In genomic region chr4:146105464-146105863, GRCh38 we compare ENCODE assay signal across 10 cellular contexts.
A peak's percentile ranks its signal among the peaks of the same experiment; 100 is the strongest.
DNase-seq lines count a peak whose midpoint lies in the region; ATAC-seq and TF ChIP-seq lines count a peak whose summit lies in the region.
"Had no signal": no experiment of that assay in that cellular context is flagged by ENCODE, and none has a peak within 500 bp of the region (broad histone marks: within the 10 kb centered on the region; RNA-seq: fewer than 3 reads in every experiment).

No MANE protein-coding gene starts in this region.

- 93% methylated on average over 1 of the region's 1 CpG for WGBS in esophagus muscularis mucosa

- H3K36me3 ChIP-seq in esophagus muscularis mucosa = no peaks in the 10 kb centered on the region

- no peak for TF ChIP-seq POLR2A in esophagus muscularis mucosa (IDR thresholded peaks at IDR 0.05; ENCODE audit: low read depth)

- H3K4me1 Mint-ChIP-seq in activated T-helper 1 cell treated with anti-CD3 and anti-CD28 coated beads, Interleukin-12 subunit alpha, Interleukin-12 subunit beta, Interleukin-2, Interleukin-4 antibody, amounts not matched to agents 30 ng/mL and 10 ng/mL and 1 ng/mL, durations not matched to agents 14 hours and 24 hours and 36 hours (ENCODE audit: low read depth) = peaks cover 12% of the 10 kb centered on the region
- H3K4me1 Mint-ChIP-seq: neural crest cell had no signal

- H3K36me3 Mint-ChIP-seq in activated T-helper 1 cell treated with anti-CD3 and anti-CD28 coated beads, Interleukin-12 subunit alpha, Interleukin-12 subunit beta, Interleukin-2, Interleukin-4 antibody, amounts not matched to agents 30 ng/mL and 10 ng/mL and 1 ng/mL, durations not matched to agents 14 hours and 24 hours and 36 hours (ENCODE audit: low read depth) = no peaks in the 10 kb centered on the region

- no peak overlapping the region for H3K27ac Mint-ChIP-seq in activated T-helper 1 cell treated with anti-CD3 and anti-CD28 coated beads, Interleukin-12 subunit alpha, Interleukin-12 subunit beta, Interleukin-2, Interleukin-4 antibody, amounts not matched to agents 30 ng/mL and 10 ng/mL and 1 ng/mL, durations not matched to agents 14 hours and 24 hours and 36 hours

- H3K9me3 Mint-ChIP-seq in activated T-helper 1 cell treated with anti-CD3 and anti-CD28 coated beads, Interleukin-12 subunit alpha, Interleukin-12 subunit beta, Interleukin-2, Interleukin-4 antibody, amounts not matched to agents 30 ng/mL and 10 ng/mL and 1 ng/mL, durations not matched to agents 14 hours and 24 hours and 36 hours = no peaks in the 10 kb centered on the region
- H3K9me3 Mint-ChIP-seq: neural crest cell had no signal

- no peak overlapping the region for H3K27ac ChIP-seq in esophagus muscularis mucosa (replicated peaks in 1 of 4)

- intact Hi-C loops in esophagus muscularis mucosa (cut with DNase I) = no loop called here
- intact Hi-C loops in activated T-helper 1 cell treated with anti-CD3 and anti-CD28 coated beads, Interleukin-12 subunit alpha, Interleukin-12 subunit beta, Interleukin-2, Interleukin-4 antibody, amounts not matched to agents 30 ng/mL and 10 ng/mL and 1 ng/mL, durations not matched to agents 14 hours and 24 hours and 36 hours (cut with micrococcal nuclease) = loop anchor here (5.0 kb wide), 1 partner anchor 52 kb away; no protein-coding TSS in a partner anchor

- no peaks in the 10 kb centered on the region for H3K4me1 ChIP-seq in esophagus muscularis mucosa

- no peak for TF ChIP-seq EP300 in esophagus muscularis mucosa (IDR thresholded peaks at IDR 0.05)

- TF ChIP-seq CTCF in esophagus muscularis mucosa (IDR thresholded peaks at IDR 0.05) = no peak

- no peaks in the 10 kb centered on the region for H3K27me3 ChIP-seq in esophagus muscularis mucosa

- peak; percentile 39 for DNase-seq in esophagus muscularis mucosa (ENCODE audit: extremely low spot score)
- no peak for DNase-seq in NCI-H1436 (lab: John Stamatoyannopoulos, UW)
- DNase-seq in activated T-helper 1 cell treated with anti-CD3 and anti-CD28 coated beads, Interleukin-12 subunit alpha, Interleukin-12 subunit beta, Interleukin-2, Interleukin-4 antibody, amounts not matched to agents 30 ng/mL and 10 ng/mL and 1 ng/mL, durations not matched to agents 14 hours and 24 hours and 36 hours (ENCODE audit: low spot score) = no peak
- DNase-seq in hypothalamus (lab: John Stamatoyannopoulos, UW) = no peak
- no peak for DNase-seq in NCI-H526 (lab: John Stamatoyannopoulos, UW)

- H3K9me3 ChIP-seq in esophagus muscularis mucosa = no peaks in the 10 kb centered on the region

- no peak overlapping the region for H3K4me3 Mint-ChIP-seq in activated T-helper 1 cell treated with anti-CD3 and anti-CD28 coated beads, Interleukin-12 subunit alpha, Interleukin-12 subunit beta, Interleukin-2, Interleukin-4 antibody, amounts not matched to agents 30 ng/mL and 10 ng/mL and 1 ng/mL, durations not matched to agents 14 hours and 24 hours and 36 hours
- H3K4me3 Mint-ChIP-seq: neural crest cell had no signal

- ATAC-seq in GM18858 (IDR thresholded peaks at IDR 0.05; ENCODE audit: unreplicated experiment) = peak; percentile 43
- peak; percentile 72 for ATAC-seq in GM21529 (IDR thresholded peaks at IDR 0.05; ENCODE audit: unreplicated experiment)
- peak; percentile 25 for ATAC-seq in HG03378 (IDR thresholded peaks at IDR 0.05; ENCODE audit: unreplicated experiment)
- ATAC-seq: Right ventricle myocardium inferior had no signal

- no peak overlapping the region for H3K4me3 ChIP-seq in esophagus muscularis mucosa

- H3K27me3 Mint-ChIP-seq in activated T-helper 1 cell treated with anti-CD3 and anti-CD28 coated beads, Interleukin-12 subunit alpha, Interleukin-12 subunit beta, Interleukin-2, Interleukin-4 antibody, amounts not matched to agents 30 ng/mL and 10 ng/mL and 1 ng/mL, durations not matched to agents 14 hours and 24 hours and 36 hours (ENCODE audit: insufficient read depth) = peaks cover 6% of the 10 kb centered on the region
